ENCODE assay signal across 27 cellular contexts in the genomic region with DNA sequence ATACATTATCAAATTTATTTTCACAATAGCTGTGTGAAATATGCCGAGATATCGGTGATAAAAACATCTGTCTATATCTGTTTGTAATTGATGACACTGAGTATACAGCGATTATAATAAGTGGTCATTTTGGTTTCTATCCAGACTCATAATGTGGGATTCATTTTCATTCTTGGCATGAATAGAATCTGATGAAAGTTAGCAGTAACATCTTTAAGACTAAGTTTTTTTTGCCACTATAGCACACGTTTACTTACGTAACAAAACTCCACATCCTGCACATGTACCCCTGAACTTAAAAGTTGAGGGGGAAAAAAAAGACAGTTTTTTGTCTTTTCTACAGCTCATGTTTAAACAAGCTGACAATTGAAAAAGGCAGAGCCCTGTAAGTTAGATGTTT.
"Had no signal": no experiment of that assay in that cellular context is flagged by ENCODE, and none has a peak within 500 bp of the region (broad histone marks: within the 10 kb centered on the region; RNA-seq: fewer than 3 reads in every experiment).

No MANE protein-coding gene starts in this region.

- H3K27ac ChIP-seq: breast epithelium, coronary artery, esophagus squamous epithelium, hepatocyte, sigmoid colon, stomach, suprapubic skin, tibial nerve had no signal

- DNase-seq: activated CD8-positive, alpha-beta memory T cell treated with anti-CD3 and anti-CD28 coated beads for 24 hours; activated CD8-positive, alpha-beta memory T cell treated with anti-CD3 and anti-CD28 coated beads, Interleukin-2, amount 50 U/mL, for 4 hours; activated T-cell treated with anti-CD3 and anti-CD28 coated beads, Interleukin-2, amount 50 U/mL, for 24 hours; endodermal cell; esophagus squamous epithelium; glutamatergic neuron; immature natural killer cell; kidney glomerular epithelial cell; left ventricle myocardium inferior; natural killer cell; retina; sigmoid colon; stimulated activated CD4-positive, alpha-beta T cell treated with anti-CD3 and anti-CD28 coated beads, Interleukin-15, amount 100 ng/mL, for 24 hours; stomach; T-helper 9 cell had no signal

- H3K4me1 ChIP-seq: breast epithelium, esophagus squamous epithelium, left ventricle myocardium inferior, sigmoid colon, suprapubic skin had no signal

- H3K4me1 Mint-ChIP-seq: activated T-helper 17 cell treated with anti-CD3 and anti-CD28 coated beads, Interleukin-2, amount 50 U/mL, for 72 hours; stimulated activated memory B cell treated with anti-CD40 and anti-IgM and Interleukin-4, amounts not matched to agents 10 μg/mL and 1 μg/mL and 100 μg/mL, for 72 hours had no signal

- H3K4me2 ChIP-seq: hepatocyte, smooth muscle cell had no signal

- H3K9me3 ChIP-seq: breast epithelium, esophagus squamous epithelium, left ventricle myocardium inferior, sigmoid colon, stomach, suprapubic skin, tibial nerve had no signal

- H3K9me3 Mint-ChIP-seq: activated naive CD4-positive, alpha-beta T cell treated with anti-CD3 and anti-CD28 coated beads, Interleukin-2, amount 50 U/mL, for 72 hours; activated T-cell treated with anti-CD3 and anti-CD28 coated beads, Interleukin-2, amount 50 U/mL, for 24 hours; activated T-helper 17 cell treated with anti-CD3 and anti-CD28 coated beads, Interleukin-2, amount 50 U/mL, for 72 hours; central memory CD8-positive, alpha-beta T cell; endodermal cell; immature natural killer cell; mesothelial cell of epicardium; natural killer cell had no signal

- H3K27me3 Mint-ChIP-seq: activated T-cell treated with anti-CD3 and anti-CD28 coated beads, Interleukin-2, amount 50 U/mL, for 24 hours; activated T-helper 17 cell treated with anti-CD3 and anti-CD28 coated beads, Interleukin-2, amount 50 U/mL, for 72 hours; central memory CD8-positive, alpha-beta T cell; progenitor cell of endocrine pancreas; stimulated activated memory B cell treated with anti-CD40 and anti-IgM and Interleukin-4, amounts not matched to agents 10 μg/mL and 1 μg/mL and 100 μg/mL, for 72 hours had no signal

- H3K4me3 ChIP-seq: breast epithelium, coronary artery, esophagus squamous epithelium, hepatocyte, left ventricle myocardium inferior, sigmoid colon, smooth muscle cell, stomach, suprapubic skin, tibial nerve had no signal

- H3K27me3 ChIP-seq: breast epithelium, esophagus squamous epithelium, hepatocyte, sigmoid colon, stomach, suprapubic skin, tibial nerve had no signal

- H3K4me3 Mint-ChIP-seq: activated T-cell treated with anti-CD3 and anti-CD28 coated beads, Interleukin-2, amount 50 U/mL, for 24 hours; activated T-helper 17 cell treated with anti-CD3 and anti-CD28 coated beads, Interleukin-2, amount 50 U/mL, for 72 hours; central memory CD8-positive, alpha-beta T cell; endodermal cell; immature natural killer cell; mesothelial cell of epicardium; natural killer cell; stimulated activated memory B cell treated with anti-CD40 and anti-IgM and Interleukin-4, amounts not matched to agents 10 μg/mL and 1 μg/mL and 100 μg/mL, for 72 hours had no signal

- H2AFZ ChIP-seq: hepatocyte had no signal

- ATAC-seq: activated naive CD4-positive, alpha-beta T cell treated with anti-CD3 and anti-CD28 coated beads, Interleukin-2, amount 50 U/mL, for 72 hours; activated T-helper 17 cell treated with anti-CD3 and anti-CD28 coated beads, Interleukin-2, amount 50 U/mL, for 72 hours; natural killer cell; stimulated activated memory B cell treated with anti-CD40 and anti-IgM and Interleukin-4, amounts not matched to agents 10 μg/mL and 1 μg/mL and 100 μg/mL, for 72 hours had no signal

- H3K79me2 ChIP-seq: hepatocyte had no signal

- H3K27ac Mint-ChIP-seq: activated naive CD4-positive, alpha-beta T cell treated with anti-CD3 and anti-CD28 coated beads, Interleukin-2, amount 50 U/mL, for 72 hours; activated T-cell treated with anti-CD3 and anti-CD28 coated beads, Interleukin-2, amount 50 U/mL, for 24 hours; activated T-helper 17 cell treated with anti-CD3 and anti-CD28 coated beads, Interleukin-2, amount 50 U/mL, for 72 hours; endodermal cell; immature natural killer cell; mesothelial cell of epicardium; natural killer cell; progenitor cell of endocrine pancreas; stimulated activated memory B cell treated with anti-CD40 and anti-IgM and Interleukin-4, amounts not matched to agents 10 μg/mL and 1 μg/mL and 100 μg/mL, for 72 hours had no signal
